Comparison of ENCODE assay signal across 1 cellular context in the genomic region with DNA sequence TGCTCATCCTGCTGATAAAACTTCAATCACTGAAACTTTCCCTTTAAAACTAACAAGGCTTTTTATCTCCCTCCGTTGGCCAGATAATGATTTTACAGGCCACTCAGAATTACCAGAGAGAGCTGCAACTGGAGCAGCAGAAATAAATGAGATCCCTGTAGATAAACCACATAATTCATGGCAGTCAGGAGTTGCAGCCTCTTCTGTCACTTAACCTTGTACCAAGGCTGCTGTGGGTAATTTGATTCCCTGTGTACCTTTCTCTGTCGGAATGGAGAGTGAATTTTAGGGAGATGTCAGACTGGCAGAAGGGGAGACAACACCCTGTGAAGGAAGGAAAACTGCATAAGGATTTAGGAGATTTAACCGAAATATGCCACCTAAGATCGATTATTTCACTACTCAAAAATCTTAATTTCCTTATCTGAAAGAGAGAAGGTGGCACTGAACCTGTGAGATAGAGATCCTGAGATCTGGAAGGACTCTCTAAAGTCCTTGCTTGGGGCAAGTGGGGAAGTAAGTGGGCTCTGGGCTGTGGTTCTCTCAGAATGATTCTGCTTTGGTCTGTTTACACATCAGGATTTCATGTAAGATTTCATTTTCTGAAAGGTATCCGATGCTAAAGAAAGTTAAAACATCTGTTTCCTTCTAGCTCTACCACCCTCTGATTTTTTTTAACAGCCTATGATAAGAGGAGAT.
TF ChIP-seq lines count a peak whose summit lies in the region.

No MANE protein-coding gene starts in this region.

TF ChIP-seq in HCT116, 20 proteins besides CTCF, POLR2A, EP300 and RAD21 (continued from another document):
- TF ChIP-seq, protein P1, sequence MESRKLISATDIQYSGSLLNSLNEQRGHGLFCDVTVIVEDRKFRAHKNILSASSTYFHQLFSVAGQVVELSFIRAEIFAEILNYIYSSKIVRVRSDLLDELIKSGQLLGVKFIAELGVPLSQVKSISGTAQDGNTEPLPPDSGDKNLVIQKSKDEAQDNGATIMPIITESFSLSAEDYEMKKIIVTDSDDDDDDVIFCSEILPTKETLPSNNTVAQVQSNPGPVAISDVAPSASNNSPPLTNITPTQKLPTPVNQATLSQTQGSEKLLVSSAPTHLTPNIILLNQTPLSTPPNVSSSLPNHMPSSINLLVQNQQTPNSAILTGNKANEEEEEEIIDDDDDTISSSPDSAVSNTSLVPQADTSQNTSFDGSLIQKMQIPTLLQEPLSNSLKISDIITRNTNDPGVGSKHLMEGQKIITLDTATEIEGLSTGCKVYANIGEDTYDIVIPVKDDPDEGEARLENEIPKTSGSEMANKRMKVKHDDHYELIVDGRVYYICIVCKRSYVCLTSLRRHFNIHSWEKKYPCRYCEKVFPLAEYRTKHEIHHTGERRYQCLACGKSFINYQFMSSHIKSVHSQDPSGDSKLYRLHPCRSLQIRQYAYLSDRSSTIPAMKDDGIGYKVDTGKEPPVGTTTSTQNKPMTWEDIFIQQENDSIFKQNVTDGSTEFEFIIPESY (IDR thresholded peaks at IDR 0.05; ENCODE audit: extremely low read depth, insufficient replicate concordance, low read length), result no peak
- TF ChIP-seq EZH2 (IDR thresholded peaks at IDR 0.05) (no peak), SIN3A (IDR thresholded peaks at IDR 0.05; ENCODE audit: low read depth) (no peak), POLR2AphosphoS5 (IDR thresholded peaks at IDR 0.05; ENCODE audit: low read depth, low read length) (no peak), CBX3 (IDR thresholded peaks at IDR 0.05; ENCODE audit: low read depth) (no peak), JUND (IDR thresholded peaks at IDR 0.05) (no peak), SRF (IDR thresholded peaks at IDR 0.05; ENCODE audit: low read depth) (no peak)
- TF ChIP-seq, protein P2, sequence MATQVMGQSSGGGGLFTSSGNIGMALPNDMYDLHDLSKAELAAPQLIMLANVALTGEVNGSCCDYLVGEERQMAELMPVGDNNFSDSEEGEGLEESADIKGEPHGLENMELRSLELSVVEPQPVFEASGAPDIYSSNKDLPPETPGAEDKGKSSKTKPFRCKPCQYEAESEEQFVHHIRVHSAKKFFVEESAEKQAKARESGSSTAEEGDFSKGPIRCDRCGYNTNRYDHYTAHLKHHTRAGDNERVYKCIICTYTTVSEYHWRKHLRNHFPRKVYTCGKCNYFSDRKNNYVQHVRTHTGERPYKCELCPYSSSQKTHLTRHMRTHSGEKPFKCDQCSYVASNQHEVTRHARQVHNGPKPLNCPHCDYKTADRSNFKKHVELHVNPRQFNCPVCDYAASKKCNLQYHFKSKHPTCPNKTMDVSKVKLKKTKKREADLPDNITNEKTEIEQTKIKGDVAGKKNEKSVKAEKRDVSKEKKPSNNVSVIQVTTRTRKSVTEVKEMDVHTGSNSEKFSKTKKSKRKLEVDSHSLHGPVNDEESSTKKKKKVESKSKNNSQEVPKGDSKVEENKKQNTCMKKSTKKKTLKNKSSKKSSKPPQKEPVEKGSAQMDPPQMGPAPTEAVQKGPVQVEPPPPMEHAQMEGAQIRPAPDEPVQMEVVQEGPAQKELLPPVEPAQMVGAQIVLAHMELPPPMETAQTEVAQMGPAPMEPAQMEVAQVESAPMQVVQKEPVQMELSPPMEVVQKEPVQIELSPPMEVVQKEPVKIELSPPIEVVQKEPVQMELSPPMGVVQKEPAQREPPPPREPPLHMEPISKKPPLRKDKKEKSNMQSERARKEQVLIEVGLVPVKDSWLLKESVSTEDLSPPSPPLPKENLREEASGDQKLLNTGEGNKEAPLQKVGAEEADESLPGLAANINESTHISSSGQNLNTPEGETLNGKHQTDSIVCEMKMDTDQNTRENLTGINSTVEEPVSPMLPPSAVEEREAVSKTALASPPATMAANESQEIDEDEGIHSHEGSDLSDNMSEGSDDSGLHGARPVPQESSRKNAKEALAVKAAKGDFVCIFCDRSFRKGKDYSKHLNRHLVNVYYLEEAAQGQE (IDR thresholded peaks at IDR 0.05; ENCODE audit: low read depth), result no peak
